Comparison of ENCODE assay signal across 10 cellular contexts in the genomic region with DNA sequence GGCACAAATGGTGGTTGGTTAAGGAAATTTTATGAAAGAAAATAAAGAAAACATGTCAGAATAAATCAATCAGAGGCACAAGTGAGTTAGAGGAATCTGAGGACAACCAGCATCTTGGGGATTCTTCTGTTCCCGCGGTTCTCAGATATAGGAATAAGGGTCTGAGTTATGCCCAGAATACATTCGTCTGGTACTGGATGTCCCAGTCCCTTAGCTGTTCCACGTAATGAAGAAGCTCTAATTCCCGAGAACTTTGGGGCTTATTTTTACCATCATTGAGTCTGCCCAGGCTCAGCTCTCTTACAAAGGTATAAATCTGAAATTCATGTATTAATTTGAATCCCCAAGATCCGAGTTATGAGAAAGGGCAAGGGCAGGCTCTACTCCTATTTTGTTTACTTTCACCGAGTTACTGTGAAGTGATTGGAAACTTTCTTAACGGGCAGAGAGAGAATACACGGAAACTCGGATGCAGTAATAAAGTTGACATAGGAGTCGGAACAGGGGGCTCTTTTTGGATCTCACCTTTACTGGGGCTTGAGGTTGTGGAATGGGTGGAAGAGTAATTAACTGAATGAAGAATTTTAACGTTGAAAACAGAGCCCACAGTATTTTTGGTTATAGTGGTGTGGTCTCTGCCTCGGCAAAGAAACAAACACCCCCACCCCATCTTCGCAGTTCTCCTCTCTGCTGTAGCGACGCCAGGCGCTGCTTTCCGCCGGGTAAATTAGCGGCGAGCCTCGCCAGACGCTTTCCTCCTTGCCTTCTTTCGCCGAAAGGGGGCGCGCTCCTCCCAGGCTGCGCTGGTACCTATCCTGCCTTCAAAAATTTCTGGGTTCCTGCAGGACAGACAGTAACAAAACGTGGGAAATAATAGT. TPM values are rescaled to one million over a fixed set of nuclear protein-coding genes. Genes with fewer than 3 reads are reported as not detected.
A peak's percentile ranks its signal among the peaks of the same experiment; 100 is the strongest.
DNase-seq lines count a peak whose midpoint lies in the region; ATAC-seq, FAIRE-seq and TF ChIP-seq lines count a peak whose summit lies in the region.
"Had no signal": no experiment of that assay in that cellular context is flagged by ENCODE, and none has a peak within 500 bp of the region (broad histone marks: within the 10 kb centered on the region; RNA-seq: fewer than 3 reads in every experiment).

No MANE protein-coding gene starts in this region.

- no peaks in the 10 kb centered on the region for H3K36me3 ChIP-seq in GM12878 (ENCODE audit: control insufficient read depth in 2 of 2, insufficient read depth in 2 of 2, low read length in 1 of 2)
- H3K36me3 ChIP-seq in effector memory CD4-positive, alpha-beta T cell (ENCODE audit: control insufficient read depth, insufficient read depth, low read length) = no peaks in the 10 kb centered on the region
- H3K36me3 ChIP-seq: BLaER1 had no signal

- peak; percentile 54 to 65 (median 55) for TF ChIP-seq CTCF in GM12878 (IDR thresholded peaks at IDR 0.05 in 2 of 3, conservative IDR thresholded peaks at IDR 0.05 in 1 of 3; ENCODE audit: control insufficient read depth in 2 of 3, extremely low read depth in 1 of 3, insufficient read depth in 1 of 3, low read depth in 3 of 3, low read length in 3 of 3)

- ATAC-seq in GM12878 (peak; percentile 74), HG03378 (IDR thresholded peaks at IDR 0.05; ENCODE audit: unreplicated experiment) (no peak)

- under 1% methylated on average over 29 of the region's 29 CpGs for WGBS in GM12878 (ENCODE audit: insufficient coverage, insufficient replicate concordance, low lambda C conversion rate, missing lambda C conversion rate)

- SMC1A ChIA-PET in GM12878 (lab: Charles Lee; ENCODE audit: uncharacterized antibody, unreplicated experiment) = interaction anchor here (0.5 to 7.9 kb wide), 17 partner anchors 12 to 256 kb away, joined by 3 to 49 read pairs (median 4); no protein-coding TSS in a partner anchor

- no peak for TF ChIP-seq EP300 in GM12878 (IDR thresholded peaks at IDR 0.05; ENCODE audit: borderline replicate concordance in 1 of 2, control insufficient read depth in 1 of 2, low read depth in 2 of 2, low read length in 2 of 2)

- no peak overlapping the region for H3K4me2 ChIP-seq in GM12878 (ENCODE audit: control insufficient read depth, insufficient read depth)
- H3K4me2 ChIP-seq: BLaER1 had no signal

- peaks cover 3 to 13% of the 10 kb centered on the region in 2 experiments; a peak in 3 of 4 replicates for H3K27me3 ChIP-seq in GM12878 (replicated peaks in 1 of 2; ENCODE audit: control insufficient read depth in 2 of 2, insufficient read depth in 2 of 2, low read length in 1 of 2)
- H3K27me3 ChIP-seq in effector memory CD4-positive, alpha-beta T cell (replicated peaks; ENCODE audit: control insufficient read depth, insufficient read depth, low read length, poor library complexity, severe bottlenecking) = peaks cover 15% of the 10 kb centered on the region
- H3K27me3 ChIP-seq: BLaER1 had no signal

- RAD21 ChIA-PET in GM12878 (lab: Charles Lee; ENCODE audit: unreplicated experiment) = interaction anchor here (0.6 to 3.1 kb wide), 9 partner anchors 10 to 211 kb away, joined by 3 to 20 read pairs (median 4); partner anchors contain the start of gene GORAB

- no peak overlapping the region for H2AFZ ChIP-seq in GM12878 (ENCODE audit: control insufficient read depth, low read depth, low read length)

- DNase-seq in activated CD4-positive, alpha-beta T cell treated with anti-CD3 and anti-CD28 coated beads for 24 hours (ENCODE audit: low read depth in 2 of 2) = peak; percentile 7 to 28
- no peak for DNase-seq in activated CD4-positive, alpha-beta T cell treated with anti-CD3 and anti-CD28 coated beads for 1 hour
- no peak for DNase-seq in GM12878 (ENCODE audit: low read depth, low spot score)
- DNase-seq in kidney tubule cell (ENCODE audit: low spot score) = peak; percentile 19
- peak; percentile 46 for DNase-seq in superior temporal gyrus (ENCODE audit: extremely low spot score)
- no peak for DNase-seq in stimulated activated naive CD4-positive, alpha-beta T cell (lab: John Stamatoyannopoulos, UW)
- DNase-seq in effector memory CD4-positive, alpha-beta T cell = no peak
- DNase-seq: activated B cell treated with CpG ODN at 0.5 μM for 24 hours had no signal

- no peaks in the 10 kb centered on the region for H3K4me1 ChIP-seq in GM12878 (ENCODE audit: control insufficient read depth, insufficient read depth, low read length)
- no peaks in the 10 kb centered on the region for H3K4me1 ChIP-seq in effector memory CD4-positive, alpha-beta T cell (ENCODE audit: control insufficient read depth, insufficient read depth, low read length, poor library complexity, severe bottlenecking)
- H3K4me1 ChIP-seq: BLaER1 had no signal

- intact Hi-C loops in GM12878 (cut with micrococcal nuclease; ENCODE audit: unreplicated experiment) = no loop called here

- POLR2A ChIA-PET in GM12878 (lab: Charles Lee) = interaction anchor here (1.4 kb wide), 2 partner anchors 15 to 137 kb away, joined by 3 to 5 read pairs; no protein-coding TSS in a partner anchor

- FAIRE-seq in GM12878 (lab: Jason Lieb, UNC) = no peak

- no peak overlapping the region for H3K27ac ChIP-seq in GM12878 (ENCODE audit: control insufficient read depth, insufficient read depth)
- H3K27ac ChIP-seq in effector memory CD4-positive, alpha-beta T cell (ENCODE audit: insufficient read depth, low read length, poor library complexity, severe bottlenecking) = no peak overlapping the region
- H3K27ac ChIP-seq: BLaER1 had no signal

- CTCF ChIA-PET in GM12878 (lab: Yijun Ruan, JAX) = interaction anchor here (0.7 to 5.8 kb wide), 13 partner anchors 11 to 661 kb away, joined by 3 to 152 read pairs (median 3); no protein-coding TSS in a partner anchor

- TF ChIP-seq POLR2A in GM12878 (IDR thresholded peaks at IDR 0.05; ENCODE audit: low read depth, low read length) = no peak

- no peaks in the 10 kb centered on the region for H3K79me2 ChIP-seq in GM12878 (ENCODE audit: control insufficient read depth, insufficient read depth, low read length)

- H3K4me3 ChIP-seq in GM12878 = no peak overlapping the region
- no peak overlapping the region for H3K4me3 ChIP-seq in effector memory CD4-positive, alpha-beta T cell (ENCODE audit: insufficient read depth, low read depth, low read length, poor library complexity, severe bottlenecking)
- H3K4me3 ChIP-seq: BLaER1 had no signal

- TF ChIP-seq RAD21 in GM12878 (IDR thresholded peaks at IDR 0.05; ENCODE audit: insufficient read depth, low read depth, low read length) = peak; percentile 51

- in situ Hi-C loops in GM12878 (cut with MboI) = loop anchor here (10.0 kb wide), 1 partner anchor 746 kb away; no protein-coding TSS in a partner anchor

- no peaks in the 10 kb centered on the region; the same call in 2 of the 3 replicates for H3K9me3 ChIP-seq in GM12878 (replicated peaks; ENCODE audit: control insufficient read depth, insufficient read depth, low read length)
- H3K9me3 ChIP-seq in effector memory CD4-positive, alpha-beta T cell (ENCODE audit: control insufficient read depth, low read length) = no peaks in the 10 kb centered on the region
- H3K9me3 ChIP-seq: BLaER1 had no signal

- H4K20me1 ChIP-seq in GM12878 (ENCODE audit: control insufficient read depth, insufficient read depth) = no peaks in the 10 kb centered on the region
- H4K20me1 ChIP-seq: BLaER1 had no signal

- BruUV-seq in GM12878 (replicated peaks; lab: Mats Ljungman, UMichigan) = no TSS peak

- H3K9ac ChIP-seq in GM12878 (ENCODE audit: control insufficient read depth, insufficient read depth, low read length) = no peak overlapping the region
- H3K9ac ChIP-seq: BLaER1 had no signal

TF ChIP-seq in GM12878, 131 proteins besides CTCF, POLR2A, EP300 and RAD21 (continues in another document):
- TF ChIP-seq ZNF622 (IDR thresholded peaks at IDR 0.05) = no peak
- peak; percentile 71; the same call in 1 of the 2 replicates for TF ChIP-seq SMARCA5 (IDR thresholded peaks at IDR 0.05)
- TF ChIP-seq TAF1 (IDR thresholded peaks at IDR 0.05; ENCODE audit: borderline replicate concordance, low read depth, low read length) = no peak
- TF ChIP-seq SPI1 (IDR thresholded peaks at IDR 0.05; ENCODE audit: borderline replicate concordance, insufficient read depth, low read depth, low read length) = no peak
- no peak for TF ChIP-seq FOS (IDR thresholded peaks at IDR 0.05; ENCODE audit: borderline replicate concordance, extremely low read depth, insufficient read length)
- 0 out of 2 replicates have a peak, but pooled peaks have one; percentile 27 for TF ChIP-seq MXI1 (IDR thresholded peaks at IDR 0.05; ENCODE audit: low read depth, low read length)
- TF ChIP-seq MLLT1 (IDR thresholded peaks at IDR 0.05) = no peak
- TF ChIP-seq ZNF24 (IDR thresholded peaks at IDR 0.05) = no peak
- peak; percentile 39; the same call in 1 of the 2 replicates for TF ChIP-seq IKZF1 (conservative IDR thresholded peaks at IDR 0.05)

RNA-seq across cellular contexts. Expression of gene PRRX1, which starts 7.1 kb away (rescaled TPM):
- total RNA-seq in GM12878 (2013; cell fraction: nucleolus; rRNA removed) = 30.6 and 33.8 TPM in 2 replicates
- total RNA-seq in GM12878 (2014; rRNA removed) (2.7 and 3.7 TPM in 2 replicates), GM12878 (2014; rRNA removed; fragmentation: Illumina TruSeq; extraction: Trizol) (1.3 and 2.4 TPM in 2 replicates), GM12878 (2021) (2.0 and 2.8 TPM in 2 replicates)
- polyA plus RNA-seq in GM12878 (2011; ENCODE audit: low read depth) = 0.16 TPM
- polyA plus RNA-seq in GM12878 (2011; rRNA removed) (48.2 and 64.6 TPM in 2 replicates), GM12878 (2014; fragmentation: Illumina TruSeq; extraction: Trizol) (1.6 and 5.1 TPM in 2 replicates), GM12878 (2014; fragmentation: Nextera tagmentation; extraction: Ambion mirVana) (under 1 TPM; 0.42 to 0.48 TPM), GM12878 (2014; rRNA removed) (1.4 and 2.2 TPM in 2 replicates), GM12878 (2016; fragmentation: Nextera tagmentation; extraction: Ambion mirVana) (1 to 10 TPM in 1 of 2 experiments, under 1 TPM in 1; 0.67 to 1.3 TPM)
- 35.9 and 39.3 TPM in 2 replicates for polyA plus RNA-seq in GM12878 (2011; cell fraction: cytosol; rRNA removed)
- 34.2 and 44.6 TPM in 2 replicates for polyA plus RNA-seq in GM12878 (2011; cell fraction: nucleus; rRNA removed)
- 0.26 and 0.56 TPM in 2 replicates for polyA plus RNA-seq in GM12878 (2012)
- 63.7 and 81.4 TPM in 2 replicates for polyA minus RNA-seq in GM12878 (2011; rRNA and poly(A)+ RNA removed)
- polyA minus RNA-seq in GM12878 (2011; cell fraction: cytosol; rRNA and poly(A)+ RNA removed) = 24.7 and 24.9 TPM in 2 replicates
- polyA minus RNA-seq in GM12878 (2011; cell fraction: nucleus; rRNA and poly(A)+ RNA removed) = 22.6 and 31.6 TPM in 2 replicates
- total RNA-seq: activated B cell treated with CpG ODN at 0.5 μM for 24 hours had no signal

Comparison
In these comparisons a context has a peak if more than half of its experiments do, and no peak if none do; other contexts are left out.
1. DNase-seq: peak in activated CD4-positive, alpha-beta T cell treated with anti-CD3 and anti-CD28 coated beads for 24 hours (2 of 2), kidney tubule cell (single experiment) and superior temporal gyrus (single experiment); none in activated CD4-positive, alpha-beta T cell treated with anti-CD3 and anti-CD28 coated beads for 1 hour (single experiment), GM12878 (single experiment), stimulated activated naive CD4-positive, alpha-beta T cell (0 of 6) and effector memory CD4-positive, alpha-beta T cell (0 of 3).